Comparison of ENCODE assay signal across 11 cellular contexts in the genomic region with DNA sequence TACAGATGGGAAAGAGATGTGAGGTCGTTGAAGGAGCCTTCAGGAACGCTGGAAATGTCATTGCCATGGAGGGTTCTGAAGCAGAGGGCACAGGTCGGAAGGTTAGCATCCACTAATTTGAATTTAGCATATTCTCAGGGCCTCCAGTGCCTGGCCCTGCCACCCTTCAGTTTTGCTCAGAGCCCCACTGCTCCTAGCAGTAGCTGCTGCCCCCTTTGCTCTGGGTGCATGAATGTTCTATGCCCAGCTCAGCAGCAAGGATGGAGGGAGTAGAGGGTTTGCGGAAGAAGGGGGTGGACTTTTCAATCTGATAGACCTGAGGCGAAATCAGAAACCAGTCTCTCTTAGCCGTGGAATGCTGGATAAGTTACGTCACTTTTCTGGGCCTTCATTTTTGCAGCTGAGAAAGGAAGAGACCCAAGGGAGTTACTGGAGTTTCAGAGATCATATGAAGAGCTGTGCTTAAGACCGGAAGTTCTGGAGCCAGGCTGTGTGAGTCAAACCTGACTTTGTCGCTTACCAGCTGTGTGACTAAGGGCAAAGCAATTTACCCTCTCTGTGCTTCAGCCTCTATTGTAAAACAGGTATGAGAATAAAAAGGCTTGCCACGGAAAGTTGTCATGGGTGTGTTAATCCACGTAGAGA.
A peak's percentile ranks its signal among the peaks of the same experiment; 100 is the strongest.
DNase-seq lines count a peak whose midpoint lies in the region; ATAC-seq, FAIRE-seq and TF ChIP-seq lines count a peak whose summit lies in the region.
"Had no signal": no experiment of that assay in that cellular context is flagged by ENCODE, and none has a peak within 500 bp of the region (broad histone marks: within the 10 kb centered on the region; RNA-seq: fewer than 3 reads in every experiment).

No MANE protein-coding gene starts in this region.

- no peaks in the 10 kb centered on the region for H3K27me3 ChIP-seq in testis
- H3K27me3 ChIP-seq: spleen, uterus had no signal

- no peaks in the 10 kb centered on the region for H3K4me1 ChIP-seq in testis
- H3K4me1 ChIP-seq: spleen, uterus had no signal

- no peak overlapping the region for H3K27ac ChIP-seq in testis
- H3K27ac ChIP-seq: spleen, uterus had no signal

- intact Hi-C loops in head of caudate nucleus (cut with DNase I), result no loop called here
- intact Hi-C loops in testis (cut with DNase I; ENCODE audit: low total_unique reads), result no loop called here

- no peak for TF ChIP-seq CTCF in fibroblast of mammary gland (conservative IDR thresholded peaks at IDR 0.05; ENCODE audit: control insufficient read depth, insufficient read depth, low read depth, low read length)
- no peak for TF ChIP-seq CTCF in retinal pigment epithelial cell (conservative IDR thresholded peaks at IDR 0.05; ENCODE audit: low read depth, low read length)
- no peak for TF ChIP-seq CTCF in testis (IDR thresholded peaks at IDR 0.05)

- no peaks in the 10 kb centered on the region for H3K9me3 ChIP-seq in testis
- H3K9me3 ChIP-seq: spleen, uterus had no signal

- no peak overlapping the region for H3K4me3 ChIP-seq in fibroblast of mammary gland (ENCODE audit: control insufficient read depth, low read depth, low read length)
- H3K4me3 ChIP-seq in retinal pigment epithelial cell (ENCODE audit: low read length), result no peak overlapping the region
- no peak overlapping the region for H3K4me3 ChIP-seq in testis
- H3K4me3 ChIP-seq: spleen, uterus had no signal

- 81 to 88% methylated on average over 11 of the region's 11 CpGs for WGBS in testis, 2 donors

- no peak for FAIRE-seq in GM12892 (lab: Jason Lieb, UNC)
- FAIRE-seq: frontal cortex had no signal

- ATAC-seq in GM21526 (IDR thresholded peaks at IDR 0.05; ENCODE audit: low FRiP score, unreplicated experiment) (peak; percentile 67), GM18907 (IDR thresholded peaks at IDR 0.05; ENCODE audit: unreplicated experiment) (no peak)

- TF ChIP-seq POLR2A in GM12892 (IDR thresholded peaks at IDR 0.05; ENCODE audit: low read depth, low read length) (no peak), testis (IDR thresholded peaks at IDR 0.05) (no peak)

- DNase-seq in RKO (ENCODE audit: low spot score) (peak; percentile 92), fibroblast of mammary gland (ENCODE audit: low read depth) (peak; percentile 96), retinal pigment epithelial cell (ENCODE audit: low read depth) (peak; percentile 91), GM12892 (ENCODE audit: insufficient read length) (no peak), head of caudate nucleus (no peak), testis (no peak)
- DNase-seq: spleen, uterus had no signal

- no peaks in the 10 kb centered on the region for H3K36me3 ChIP-seq in testis (ENCODE audit: low read depth, missing control alignments)
- H3K36me3 ChIP-seq: spleen, uterus had no signal

Comparison
In these comparisons a context has a peak if more than half of its experiments do, and no peak if none do; other contexts are left out.
1. DNase-seq: peak in RKO (single experiment), fibroblast of mammary gland (single experiment) and retinal pigment epithelial cell (single experiment); none in GM12892 (single experiment), head of caudate nucleus (0 of 42) and testis (single experiment).